In the genomic region with DNA sequence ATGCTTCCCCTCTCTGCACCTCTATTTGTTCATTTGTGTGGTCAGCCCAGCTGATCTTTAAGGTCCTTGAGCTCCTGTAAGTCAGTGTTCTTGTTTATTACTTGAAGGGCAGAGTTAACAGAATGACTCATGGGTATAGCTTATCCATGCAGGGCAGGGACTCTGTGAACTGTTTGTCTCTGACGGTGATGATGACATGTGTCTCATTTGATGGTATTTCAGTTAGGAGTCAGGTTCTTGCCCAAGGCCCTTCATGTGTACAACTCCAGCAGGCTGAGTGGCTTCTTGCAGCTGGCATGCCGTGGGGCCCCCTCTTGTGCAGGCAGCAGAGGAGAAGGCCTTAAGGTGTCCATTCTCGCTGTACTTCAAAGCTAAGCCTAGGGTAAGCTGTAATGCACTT, we compare ENCODE assay signal across 11 cellular contexts.
DNase-seq lines count a peak whose midpoint lies in the region; ATAC-seq and TF ChIP-seq lines count a peak whose summit lies in the region.
"Had no signal": no experiment of that assay in that cellular context is flagged by ENCODE, and none has a peak within 500 bp of the region (broad histone marks: within the 10 kb centered on the region; RNA-seq: fewer than 3 reads in every experiment).

No MANE protein-coding gene starts in this region.

- H3K27ac Mint-ChIP-seq in chondrocyte (ENCODE audit: unreplicated experiment), result peak overlapping the region; percentile 73
- H3K27ac Mint-ChIP-seq: activated naive CD8-positive, alpha-beta T cell treated with anti-CD3 and anti-CD28 coated beads, Interleukin-2, amount 50 U/mL, for 24 hours had no signal

- no peaks in the 10 kb centered on the region for H3K9me3 Mint-ChIP-seq in chondrocyte (ENCODE audit: low read depth)
- H3K9me3 Mint-ChIP-seq: activated naive CD8-positive, alpha-beta T cell treated with anti-CD3 and anti-CD28 coated beads, Interleukin-2, amount 50 U/mL, for 24 hours had no signal

- TF ChIP-seq CTCF in chondrocyte (IDR thresholded peaks at IDR 0.05) (no peak), OCI-LY7 (conservative IDR thresholded peaks at IDR 0.05; ENCODE audit: low read length) (no peak)

- H3K9me2 ChIP-seq in OCI-LY7 (ENCODE audit: insufficient read depth, low read length), result no peaks in the 10 kb centered on the region

- no peak overlapping the region for H3K4me2 ChIP-seq in OCI-LY7 (ENCODE audit: low read length)

- no peak overlapping the region for H3K4me3 Mint-ChIP-seq in chondrocyte (ENCODE audit: unreplicated experiment)
- H3K4me3 Mint-ChIP-seq: activated naive CD8-positive, alpha-beta T cell treated with anti-CD3 and anti-CD28 coated beads, Interleukin-2, amount 50 U/mL, for 24 hours had no signal

- H3K4me1 ChIP-seq in ACC112 (ENCODE audit: control insufficient read depth, insufficient read depth, low read length, unreplicated experiment), result peaks cover 15% of the 10 kb centered on the region
- no peaks in the 10 kb centered on the region for H3K4me1 ChIP-seq in OCI-LY7 (ENCODE audit: insufficient read depth, low read length, poor library complexity, severe bottlenecking)

- no peaks in the 10 kb centered on the region for H3K9me3 ChIP-seq in OCI-LY7 (ENCODE audit: low read length)

- H2AFZ ChIP-seq in ACC112 (ENCODE audit: low read length, unreplicated experiment) (no peak overlapping the region), OCI-LY7 (ENCODE audit: low read length) (no peak overlapping the region)

- H3K27ac ChIP-seq in ACC112 (ENCODE audit: low read depth, low read length) (peak overlapping the region; percentile 94), OCI-LY7 (ENCODE audit: low read depth, low read length, poor library complexity, severe bottlenecking) (no peak overlapping the region)

- H3K4me3 ChIP-seq in ACC112 (ENCODE audit: low read depth, low read length), result no peak overlapping the region
- H3K4me3 ChIP-seq in OCI-LY7 (ENCODE audit: low read depth, low read length, poor library complexity, severe bottlenecking), result no peak overlapping the region

- intact Hi-C loops in OCI-LY7 (cut with micrococcal nuclease; ENCODE audit: unreplicated experiment), result no loop called here

- POLR2A ChIA-PET in OCI-LY7 (lab: Charles Lee), result no interaction called here

- H3K4me1 Mint-ChIP-seq in chondrocyte (ENCODE audit: low read depth), result peaks cover 25% of the 10 kb centered on the region
- H3K4me1 Mint-ChIP-seq: activated naive CD8-positive, alpha-beta T cell treated with anti-CD3 and anti-CD28 coated beads, Interleukin-2, amount 50 U/mL, for 24 hours had no signal

- no peaks in the 10 kb centered on the region for H3K27me3 Mint-ChIP-seq in chondrocyte (ENCODE audit: low read depth)

- H3K79me2 ChIP-seq in ACC112 (ENCODE audit: control insufficient read depth, insufficient read depth, low read length, unreplicated experiment) (peaks cover 35% of the 10 kb centered on the region), OCI-LY7 (ENCODE audit: insufficient read depth, low read depth, low read length) (no peaks in the 10 kb centered on the region)

- DNase-seq in LHCN-M2 (ENCODE audit: low read depth) (peak; percentile 92), chondrocyte (ENCODE audit: low spot score) (no peak), kidney glomerular epithelial cell (lab: John Stamatoyannopoulos, UW) (peak; percentile 19), OCI-LY7 (ENCODE audit: low spot score) (no peak), NCI-H748 treated with DMSO at 0.1 percent for 48 hours (lab: John Stamatoyannopoulos, UW) (no peak)
- DNase-seq in activated CD4-positive, alpha-beta T cell treated with anti-CD3 and anti-CD28 coated beads, Interleukin-2, amount 50 U/mL, for 48 hours, result no peak
- DNase-seq: activated naive CD8-positive, alpha-beta T cell treated with anti-CD3 and anti-CD28 coated beads, Interleukin-2, amount 50 U/mL, for 24 hours; AML-193; NCI-H524 treated with DMSO at 0.1 percent for 48 hours had no signal

- H3K27me3 ChIP-seq in ACC112 (ENCODE audit: insufficient read depth, low read length), result no peaks in the 10 kb centered on the region

- no peaks in the 10 kb centered on the region for H4K20me1 ChIP-seq in OCI-LY7 (ENCODE audit: insufficient read depth, low read length)

- ATAC-seq in GM18511 (IDR thresholded peaks at IDR 0.05; ENCODE audit: unreplicated experiment), result no peak
- ATAC-seq: activated naive CD8-positive, alpha-beta T cell treated with anti-CD3 and anti-CD28 coated beads, Interleukin-2, amount 50 U/mL, for 24 hours had no signal

- peaks cover 19% of the 10 kb centered on the region for H3K36me3 Mint-ChIP-seq in chondrocyte (ENCODE audit: low read depth)

- H3K36me3 ChIP-seq in ACC112 (ENCODE audit: insufficient read depth, low read length) (peaks cover 31% of the 10 kb centered on the region), OCI-LY7 (ENCODE audit: insufficient read depth, low read length) (no peaks in the 10 kb centered on the region)

- BruUV-seq in OCI-LY7 (replicated peaks; lab: Mats Ljungman, UMichigan), result no TSS peak

- CTCF ChIA-PET in OCI-LY7 (lab: Charles Lee; ENCODE audit: unreplicated experiment), result no interaction called here

Comparison
In these comparisons a context has a peak if more than half of its experiments do, and no peak if none do; other contexts are left out.
1. DNase-seq: peak in LHCN-M2 (single experiment) and kidney glomerular epithelial cell (single experiment); none in chondrocyte (single experiment), OCI-LY7 (single experiment), NCI-H748 treated with DMSO at 0.1 percent for 48 hours (single experiment) and activated CD4-positive, alpha-beta T cell treated with anti-CD3 and anti-CD28 coated beads, Interleukin-2, amount 50 U/mL, for 48 hours (0 of 2).